20 cellular contexts compared by ENCODE assay signal in genomic region chr13:66106246-66106645, GRCh38.
DNase-seq lines count a peak whose midpoint lies in the region; ATAC-seq and TF ChIP-seq lines count a peak whose summit lies in the region.
"Had no signal": no experiment of that assay in that cellular context is flagged by ENCODE, and none has a peak within 500 bp of the region (broad histone marks: within the 10 kb centered on the region; RNA-seq: fewer than 3 reads in every experiment).

No MANE protein-coding gene starts in this region.

- peak; percentile 68 for ATAC-seq in HG03175 (IDR thresholded peaks at IDR 0.05; ENCODE audit: unreplicated experiment)
- ATAC-seq: CD8-positive, alpha-beta T cell had no signal

- no peak for TF ChIP-seq POLR2A in lower leg skin (IDR thresholded peaks at IDR 0.05)

- DNase-seq in lower leg skin (ENCODE audit: low spot score in 2 of 2) (no peak), NCI-H2081 (lab: John Stamatoyannopoulos, UW) (no peak), DMS 273 treated with DMSO at 0.1 percent for 48 hours (lab: John Stamatoyannopoulos, UW) (no peak)
- DNase-seq: 8988T; ACHN; BE2C; C1 segment of cervical spinal cord; Caco-2; Calu3; CD4-positive, CD25-positive, alpha-beta regulatory T cell; CD8-positive, alpha-beta T cell; DMS153; DMS53; DMS79; DND-41; EL; GDM1 had no signal

- H3K4me3 ChIP-seq in OCI-LY3 (ENCODE audit: low read length), result 0 out of 2 replicates have a peak overlapping the region, but pooled peaks have one; percentile 3
- no peak overlapping the region for H3K4me3 ChIP-seq in lower leg skin (ENCODE audit: low read depth, poor library complexity, severe bottlenecking)
- H3K4me3 ChIP-seq: BLaER1 had no signal

- no peaks in the 10 kb centered on the region for H3K9me3 ChIP-seq in OCI-LY3 (ENCODE audit: insufficient read depth, low read length)
- H3K9me3 ChIP-seq: BE2C, BLaER1, Caco-2 had no signal

- H3K27me3 ChIP-seq in OCI-LY3 (ENCODE audit: low read depth, low read length), result no peaks in the 10 kb centered on the region
- H3K27me3 ChIP-seq: BE2C, BLaER1 had no signal

- WGBS in lower leg skin, 2 donors, result 85 to 86% methylated on average over 2 of the region's 2 CpGs

- TF ChIP-seq CTCF in OCI-LY3 (IDR thresholded peaks at IDR 0.05; ENCODE audit: low read depth, low read length) (no peak), lower leg skin (IDR thresholded peaks at IDR 0.05) (no peak)

- intact Hi-C loops in lower leg skin (cut with DNase I; ENCODE audit: low total_unique reads), result no loop called here

- no peaks in the 10 kb centered on the region for H4K20me1 ChIP-seq in OCI-LY3 (ENCODE audit: insufficient read depth, low read length)
- H4K20me1 ChIP-seq: BLaER1 had no signal

- peak overlapping the region; percentile 47 for H3K4me2 ChIP-seq in OCI-LY3 (ENCODE audit: low read length)
- H3K4me2 ChIP-seq: BLaER1 had no signal

- H3K79me2 ChIP-seq in OCI-LY3 (ENCODE audit: low read length), result no peaks in the 10 kb centered on the region

- peak overlapping the region; percentile 15; the same call in 1 of the 2 replicates for H2AFZ ChIP-seq in OCI-LY3 (ENCODE audit: low read depth, low read length)

- H3K4me1 ChIP-seq in OCI-LY3 (ENCODE audit: low read length), result peaks cover 17% of the 10 kb centered on the region
- H3K4me1 ChIP-seq: BLaER1, Caco-2 had no signal

- H3K9ac ChIP-seq in OCI-LY3 (ENCODE audit: low read length), result no peak overlapping the region
- H3K9ac ChIP-seq: BLaER1 had no signal

- H3K27ac ChIP-seq in OCI-LY3 (ENCODE audit: low read length), result peak overlapping the region; percentile 7; the same call in 1 of the 2 replicates
- H3K27ac ChIP-seq: BLaER1 had no signal

- H3K36me3 ChIP-seq in OCI-LY3 (replicated peaks; ENCODE audit: low read depth, low read length), result no peaks in the 10 kb centered on the region
- H3K36me3 ChIP-seq: BE2C, BLaER1 had no signal
